Comparison of ENCODE assay signal across 15 cellular contexts in the genomic region with DNA sequence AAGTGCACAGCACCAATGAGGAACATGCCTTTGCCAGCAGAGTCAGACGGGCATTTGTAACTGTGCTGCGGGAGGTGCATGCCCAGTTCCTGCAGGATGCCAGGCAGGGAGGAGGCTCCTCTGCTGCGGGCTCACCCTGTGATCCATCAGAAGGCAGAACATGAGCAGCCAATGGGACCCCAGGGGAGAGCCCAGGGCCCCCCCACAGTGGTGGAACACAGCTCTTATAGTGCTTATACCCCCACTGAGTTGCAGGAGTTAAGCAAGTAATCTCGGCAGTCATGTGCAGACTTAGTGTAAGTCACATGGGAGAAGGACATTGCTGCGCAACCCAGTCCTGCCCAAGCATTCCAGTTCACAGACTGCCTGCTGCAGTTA.
"Had no signal": no experiment of that assay in that cellular context is flagged by ENCODE, and none has a peak within 500 bp of the region (broad histone marks: within the 10 kb centered on the region; RNA-seq: fewer than 3 reads in every experiment).

No MANE protein-coding gene starts in this region.

- FAIRE-seq: colon, keratinocyte, small intestine had no signal

- DNase-seq: activated CD4-positive, alpha-beta T cell treated with anti-CD3 and anti-CD28 coated beads for 1 hour; activated CD4-positive, alpha-beta T cell treated with anti-CD3 and anti-CD28 coated beads, Interleukin-2, amount 50 U/mL, for 48 hours; activated naive CD4-positive, alpha-beta T cell treated with Interleukin-2 at 50 U/mL for 16 hours; activated naive CD8-positive, alpha-beta T cell treated with anti-CD3 and anti-CD28 coated beads, Interleukin-2, amount 50 U/mL, for 24 hours; erythroblast; left ventricle myocardium inferior; naive thymus-derived CD8-positive, alpha-beta T cell; occipital lobe; right cardiac atrium had no signal

- H3K4me1 ChIP-seq: left ventricle myocardium inferior had no signal

- H3K36me3 ChIP-seq: left ventricle myocardium inferior, thoracic aorta had no signal

- H3K4me3 ChIP-seq: left ventricle myocardium inferior, thoracic aorta had no signal

- H3K27ac ChIP-seq: left ventricle myocardium inferior, thoracic aorta, VCaP had no signal

- ATAC-seq: activated naive CD8-positive, alpha-beta T cell treated with anti-CD3 and anti-CD28 coated beads, Interleukin-2, amount 50 U/mL, for 24 hours; activated T-helper 17 cell treated with anti-CD3 and anti-CD28 coated beads, Interleukin-2, amount 50 U/mL, for 72 hours; naive thymus-derived CD8-positive, alpha-beta T cell; right cardiac atrium had no signal

- H3K9me3 ChIP-seq: thoracic aorta had no signal
